In genomic region chr11:34624069-34624468, GRCh38 we compare ENCODE assay signal across 8 cellular contexts.
DNase-seq lines count a peak whose midpoint lies in the region; ATAC-seq, FAIRE-seq and TF ChIP-seq lines count a peak whose summit lies in the region.

No MANE protein-coding gene starts in this region.

- TF ChIP-seq CTCF in GM10266 (IDR thresholded peaks at IDR 0.05; ENCODE audit: control insufficient read depth, insufficient read depth, low read depth, missing control alignments), result no peak

- no peak for FAIRE-seq in HTR-8/SVneo (lab: Jason Lieb, UNC)

- DNase-seq in GM10266 (ENCODE audit: extremely low spot score) (peak; percentile 10), NCI-H187 treated with DMSO at 0.1 percent for 48 hours (lab: John Stamatoyannopoulos, UW) (peak; percentile 18), kidney tubule cell (ENCODE audit: low spot score) (peak; percentile 39), NCI-H146 (lab: John Stamatoyannopoulos, UW) (no peak), UCSD-AML1 (lab: John Stamatoyannopoulos, UW; ENCODE audit: unreplicated experiment) (no peak), HUDEP-2 (lab: John Stamatoyannopoulos, UW; ENCODE audit: unreplicated experiment in 76 of 76) (no peak), HTR-8/SVneo (ENCODE audit: insufficient read length, low spot score) (no peak)

- peak; percentile 75 for ATAC-seq in GM21390 (IDR thresholded peaks at IDR 0.05; ENCODE audit: unreplicated experiment)

Comparison
In these comparisons a context has a peak if more than half of its experiments do, and no peak if none do; other contexts are left out.
1. DNase-seq: peak in GM10266 (single experiment), NCI-H187 treated with DMSO at 0.1 percent for 48 hours (single experiment) and kidney tubule cell (single experiment); none in NCI-H146 (single experiment), UCSD-AML1 (single experiment), HUDEP-2 (0 of 76) and HTR-8/SVneo (single experiment).